8 cellular contexts compared by ENCODE assay signal in genomic region chr18:63844254-63844653, GRCh38. TPM values are rescaled to one million over a fixed set of nuclear protein-coding genes. Genes with fewer than 3 reads are reported as not detected.
DNase-seq lines count a peak whose midpoint lies in the region; ATAC-seq and TF ChIP-seq lines count a peak whose summit lies in the region.

No MANE protein-coding gene starts in this region.

- H3K27me3 ChIP-seq in esophagus muscularis mucosa = peaks cover 0 to 19% (median 2%) of the 10 kb centered on the region in 4 donors
- H3K27me3 ChIP-seq in smooth muscle cell (ENCODE audit: low read depth) = peaks cover 3% of the 10 kb centered on the region

- no peak overlapping the region for H3K27ac ChIP-seq in esophagus muscularis mucosa (replicated peaks in 1 of 4)
- no peak overlapping the region for H3K27ac ChIP-seq in smooth muscle cell (ENCODE audit: low read depth)

- H3K4me3 ChIP-seq in esophagus muscularis mucosa (no peak overlapping the region), smooth muscle cell (no peak overlapping the region)

- 16% methylated on average over 3 of the region's 3 CpGs for WGBS in esophagus muscularis mucosa
- 11% methylated on average over 3 of the region's 3 CpGs for WGBS in smooth muscle cell (ENCODE audit: low lambda C conversion rate)

- no peak overlapping the region for H3K9ac ChIP-seq in smooth muscle cell (ENCODE audit: low read depth)

- TF ChIP-seq POLR2A in esophagus muscularis mucosa (IDR thresholded peaks at IDR 0.05; ENCODE audit: low read depth) = no peak

- H3K9me3 ChIP-seq in esophagus muscularis mucosa = no peaks in the 10 kb centered on the region
- H3K9me3 ChIP-seq in smooth muscle cell (replicated peaks; ENCODE audit: low read depth) = no peaks in the 10 kb centered on the region

- no peaks in the 10 kb centered on the region for H3K79me2 ChIP-seq in smooth muscle cell (ENCODE audit: low read depth)

- no peaks in the 10 kb centered on the region for H4K20me1 ChIP-seq in smooth muscle cell (ENCODE audit: low read depth)

- H3F3A ChIP-seq in smooth muscle cell (ENCODE audit: low read depth) = no peaks in the 10 kb centered on the region

- H3K4me1 ChIP-seq in esophagus muscularis mucosa (no peaks in the 10 kb centered on the region), smooth muscle cell (ENCODE audit: low read depth) (no peaks in the 10 kb centered on the region)

- no peak overlapping the region for H3K4me2 ChIP-seq in smooth muscle cell

- no peak overlapping the region for H2AFZ ChIP-seq in smooth muscle cell (ENCODE audit: low read depth)

- TF ChIP-seq EP300 in esophagus muscularis mucosa (IDR thresholded peaks at IDR 0.05) = no peak

- ATAC-seq in HG02798 (IDR thresholded peaks at IDR 0.05; ENCODE audit: poor library complexity, unreplicated experiment) = peak; percentile 62

- intact Hi-C loops in esophagus muscularis mucosa (cut with DNase I) = loop anchor here (10.0 kb wide), 1 partner anchor 329 kb away; no protein-coding TSS in a partner anchor

- DNase-seq in NCI-H524 (lab: John Stamatoyannopoulos, UW) (peak; percentile 29 to 63), NCI-H524 treated with DMSO at 0.1 percent for 48 hours (lab: John Stamatoyannopoulos, UW) (no peak), NCI-H69 (lab: John Stamatoyannopoulos, UW) (peak; percentile 69), esophagus muscularis mucosa (ENCODE audit: extremely low spot score) (no peak), smooth muscle cell (lab: John Stamatoyannopoulos, UW; ENCODE audit: unreplicated experiment) (no peak), germinal center (ENCODE audit: low spot score) (no peak)
- no peak for DNase-seq in stimulated activated CD8-positive, alpha-beta memory T cell treated with anti-CD3 and anti-CD28 coated beads, Interleukin-4, amount 100 ng/mL, for 48 hours

- H3K36me3 ChIP-seq in esophagus muscularis mucosa (no peaks in the 10 kb centered on the region), smooth muscle cell (ENCODE audit: low read depth) (no peaks in the 10 kb centered on the region)

- TF ChIP-seq CTCF in esophagus muscularis mucosa (IDR thresholded peaks at IDR 0.05) (peak in 2 of 3 experiments; percentile 5 to 8), smooth muscle cell (IDR thresholded peaks at IDR 0.05; ENCODE audit: borderline replicate concordance, insufficient read depth, poor library complexity, severe bottlenecking) (peak; percentile 51)

RNA-seq across cellular contexts. Expression of gene SERPINB2, which starts 43.3 kb away (rescaled TPM):
- total RNA-seq in esophagus muscularis mucosa = 10 to 100 TPM in 1 of 4 donors, not detected in 3; 24.5 TPM
- 26.8 and 29.8 TPM in 2 replicates for total RNA-seq in smooth muscle cell
- 8.9 and 15.5 TPM in 2 replicates for polyA plus RNA-seq in smooth muscle cell

Comparison
In these comparisons a context has a peak if more than half of its experiments do, and no peak if none do; other contexts are left out.
1. DNase-seq: peak in NCI-H524 (2 of 2) and NCI-H69 (single experiment); none in NCI-H524 treated with DMSO at 0.1 percent for 48 hours (single experiment), esophagus muscularis mucosa (single experiment), smooth muscle cell (single experiment), stimulated activated CD8-positive, alpha-beta memory T cell treated with anti-CD3 and anti-CD28 coated beads, Interleukin-4, amount 100 ng/mL, for 48 hours (single experiment) and germinal center (single experiment).